8 cellular contexts compared by ENCODE assay signal in genomic region chr18:9708882-9709877, GRCh38. TPM values are rescaled to one million over a fixed set of nuclear protein-coding genes. Genes with fewer than 3 reads are reported as not detected.
DNase-seq lines count a peak whose midpoint lies in the region; ATAC-seq and TF ChIP-seq lines count a peak whose summit lies in the region.

No MANE protein-coding gene starts in this region.

- TF ChIP-seq CTCF in GM10248 (IDR thresholded peaks at IDR 0.05; ENCODE audit: control extremely low read depth, extremely low read depth, low read depth, missing control alignments) (no peak), dorsolateral prefrontal cortex (IDR thresholded peaks at IDR 0.05 in 54 of 56, conservative IDR thresholded peaks at IDR 0.05 in 2 of 56; ENCODE audit: low read depth in 1 of 56, partially characterized antibody in 56 of 56) (no peak), transverse colon (IDR thresholded peaks at IDR 0.05) (no peak)

- H3K36me3 ChIP-seq in NT2/D1 (ENCODE audit: insufficient read depth, insufficient read length, low read length) (peaks cover 20% of the 10 kb centered on the region), transverse colon (no peaks in the 10 kb centered on the region)

- intact Hi-C loops in dorsolateral prefrontal cortex (cut with DNase I) = loop anchor here (2.0 to 10.0 kb wide), 5 partner anchors 62 to 816 kb away; partner anchors contain the start of genes VAPA (in 2 of the 2), NAPG (in 1 of the 2) and PPP4R1 (in 1 of the 2)
- intact Hi-C loops in transverse colon (cut with DNase I; ENCODE audit: low total_unique reads) = loop anchor here (10.0 kb wide), 2 partner anchors 96 to 236 kb away; no protein-coding TSS in a partner anchor

- CTCF ChIA-PET in GM10248 (lab: Yijun Ruan, JAX) = interaction anchor here (1.2 to 1.9 kb wide), 2 partner anchors 9 to 11 kb away, joined by 3 to 5 read pairs; no protein-coding TSS in a partner anchor

- H3K4me1 ChIP-seq in NT2/D1 (ENCODE audit: insufficient read depth, insufficient read length) (peaks cover 2% of the 10 kb centered on the region), transverse colon (peaks cover 0 to 41% (median 27%) of the 10 kb centered on the region in 4 donors)

- WGBS in transverse colon (ENCODE audit: low coverage in 1 of 2), 2 donors = 18 to 60% methylated on average over 4 to 44 of the region's 44 CpGs

- H3K4me1 Mint-ChIP-seq in memory B cell = peaks cover 52% of the 10 kb centered on the region

- H3K27ac ChIP-seq in dorsolateral prefrontal cortex (peak overlapping the region in 55 of 59 donors; percentile 6 to 97 (median 81)), transverse colon (peak overlapping the region; percentile 87 to 94 (median 90))

- H3K9me3 ChIP-seq in NT2/D1 (ENCODE audit: insufficient read depth, low read length) = no peaks in the 10 kb centered on the region
- no peaks in the 10 kb centered on the region for H3K9me3 ChIP-seq in transverse colon

- no peaks in the 10 kb centered on the region for H3K9me3 Mint-ChIP-seq in memory B cell

- H3K9ac ChIP-seq in NT2/D1 (ENCODE audit: insufficient read length, low read depth) = peak overlapping the region; percentile 79

- H3K27ac Mint-ChIP-seq in memory B cell = peak overlapping the region; percentile 98

- peak; percentile 28 for ATAC-seq in memory B cell (ENCODE audit: low read depth)

- in situ Hi-C loops in transverse colon (cut with MboI; ENCODE audit: low pct_ligation_motif_present in 1 of 4, low pct_unique_long_range_greater_than_20kb in 1 of 4, low sequenced_read_pairs in 3 of 4) = no loop called here

- no peak for TF ChIP-seq EP300 in transverse colon (IDR thresholded peaks at IDR 0.05; ENCODE audit: low read depth)

- DNase-seq in GM10248 (ENCODE audit: extremely low spot score) = peak; percentile 39
- DNase-seq in NT2/D1 (ENCODE audit: low read depth, low spot score) = no peak
- DNase-seq in dorsolateral prefrontal cortex = peak in 1 of 10 donors; percentile 7
- peak; percentile 29 to 46 for DNase-seq in memory B cell (ENCODE audit: low spot score in 2 of 2)
- peak; percentile 26 for DNase-seq in transverse colon
- DNase-seq in NCI-H510A (lab: John Stamatoyannopoulos, UW) = no peak
- DNase-seq in NCI-H2107 (lab: John Stamatoyannopoulos, UW) = no peak
- DNase-seq in SW 1271 (lab: John Stamatoyannopoulos, UW) = no peak

- no peaks in the 10 kb centered on the region for H3K36me3 Mint-ChIP-seq in memory B cell

- no peak for TF ChIP-seq POLR2A in transverse colon (IDR thresholded peaks at IDR 0.05)

- peaks cover 19% of the 10 kb centered on the region for H3K27me3 ChIP-seq in NT2/D1 (ENCODE audit: insufficient read depth, insufficient read length)
- no peaks in the 10 kb centered on the region for H3K27me3 ChIP-seq in dorsolateral prefrontal cortex
- H3K27me3 ChIP-seq in transverse colon = peaks cover 43% of the 10 kb centered on the region

- peak overlapping the region; percentile 97 for H3K4me3 Mint-ChIP-seq in memory B cell

- peak overlapping the region; percentile 65 for H3K4me3 ChIP-seq in NT2/D1 (ENCODE audit: insufficient read length, low read depth)
- peak overlapping the region; percentile 62 to 86 (median 78) for H3K4me3 ChIP-seq in dorsolateral prefrontal cortex
- H3K4me3 ChIP-seq in transverse colon = peak overlapping the region; percentile 61 to 84 (median 76)

- POLR2A ChIA-PET in GM10248 (lab: Yijun Ruan, JAX) = no interaction called here

- H3K27me3 Mint-ChIP-seq in memory B cell = no peaks in the 10 kb centered on the region

RNA-seq across cellular contexts. Expression of gene RAB31, which starts 1.1 kb away (rescaled TPM):
- 100 to 1,000 TPM in 41 of 120 experiments, 10 to 100 TPM in 79; 48.3 to 273 (median 87.7) TPM for total RNA-seq in dorsolateral prefrontal cortex
- 10 to 100 TPM; 13.1 to 18.4 (median 16.9) TPM for total RNA-seq in transverse colon

Comparison
In these comparisons a context has a peak if more than half of its experiments do, and no peak if none do; other contexts are left out.
1. DNase-seq: peak in GM10248 (single experiment), memory B cell (2 of 2) and transverse colon (single experiment); none in NT2/D1 (single experiment), NCI-H510A (single experiment), NCI-H2107 (single experiment) and SW 1271 (0 of 2).
2. Peak in every context shown above with its lines, with median percentiles within 50 percentile points of each other: H3K4me3 ChIP-seq.